In genomic region chr20:35741892-35742740, GRCh38 we compare ENCODE assay signal across 1 cellular context.
TF ChIP-seq lines count a peak whose summit lies in the region.

Gene RBM39, minus strand, starts transcription at chr20:35742260. Its CDS starts 1,386 bp downstream, at chr20:35740874.

TF ChIP-seq in WTC11, 78 proteins besides CTCF, POLR2A, EP300 and RAD21 (continued from another document):
- no peak for TF ChIP-seq ZBTB43 (CRISPR knock-in tag; IDR thresholded peaks at IDR 0.05)
- TF ChIP-seq ZNF396 (CRISPR knock-in tag; IDR thresholded peaks at IDR 0.05; ENCODE audit: borderline replicate concordance): no peak
- peak; percentile 73; the same call in 1 of the 2 replicates for TF ChIP-seq ETV6 (CRISPR knock-in tag; IDR thresholded peaks at IDR 0.05)
- no peak for TF ChIP-seq MXD4 (CRISPR knock-in tag; IDR thresholded peaks at IDR 0.05; ENCODE audit: borderline replicate concordance)
- 0 out of 2 replicates have a peak, but pooled peaks have one; percentile 36 for TF ChIP-seq ZMAT4 (CRISPR knock-in tag; IDR thresholded peaks at IDR 0.05)
- TF ChIP-seq JAZF1 (CRISPR knock-in tag; IDR thresholded peaks at IDR 0.05): no peak
- TF ChIP-seq ZNF232 (CRISPR knock-in tag; IDR thresholded peaks at IDR 0.05): peak; percentile 63; the same call in 1 of the 2 replicates
- no peak for TF ChIP-seq ZNF425 (CRISPR knock-in tag; conservative IDR thresholded peaks at IDR 0.05)
- no peak for TF ChIP-seq ZNF532 (CRISPR knock-in tag; IDR thresholded peaks at IDR 0.05; ENCODE audit: borderline replicate concordance)
- TF ChIP-seq RORB (CRISPR knock-in tag; IDR thresholded peaks at IDR 0.05): no peak
- peak; percentile 83 for TF ChIP-seq SP1 (CRISPR knock-in tag; conservative IDR thresholded peaks at IDR 0.05)
- peak; percentile 26; the same call in 1 of the 2 replicates for TF ChIP-seq NFE2L1 (CRISPR knock-in tag; IDR thresholded peaks at IDR 0.05)
- TF ChIP-seq EMX1 (CRISPR knock-in tag; IDR thresholded peaks at IDR 0.05): 0 out of 2 replicates have a peak, but pooled peaks have one; percentile 11
- no peak for TF ChIP-seq KAT7 (CRISPR knock-in tag; IDR thresholded peaks at IDR 0.05; ENCODE audit: borderline replicate concordance)
- peak; percentile 3; the same call in 1 of the 2 replicates for TF ChIP-seq ARID4B (CRISPR knock-in tag; IDR thresholded peaks at IDR 0.05; ENCODE audit: borderline replicate concordance)
- peak; percentile 75 for TF ChIP-seq FOXK1 (CRISPR knock-in tag; IDR thresholded peaks at IDR 0.05)
- TF ChIP-seq TEAD4 (CRISPR knock-in tag; IDR thresholded peaks at IDR 0.05): no peak
- no peak for TF ChIP-seq ZNF138 (CRISPR knock-in tag; conservative IDR thresholded peaks at IDR 0.05)
- peak; percentile 60; the same call in 1 of the 2 replicates for TF ChIP-seq MYBL2 (CRISPR knock-in tag; IDR thresholded peaks at IDR 0.05)
- no peak for TF ChIP-seq GTF2I (CRISPR knock-in tag; conservative IDR thresholded peaks at IDR 0.05)
- TF ChIP-seq GABPB1 (CRISPR knock-in tag; IDR thresholded peaks at IDR 0.05): peak; percentile 99
- TF ChIP-seq IRF1 (CRISPR knock-in tag; IDR thresholded peaks at IDR 0.05): 0 out of 2 replicates have a peak, but pooled peaks have one; percentile 29
- no peak for TF ChIP-seq ATF1 (CRISPR knock-in tag; IDR thresholded peaks at IDR 0.05)
- 0 out of 2 replicates have a peak, but pooled peaks have one; percentile 16 for TF ChIP-seq TEAD1 (CRISPR knock-in tag; IDR thresholded peaks at IDR 0.05)
- TF ChIP-seq SMAD4 (CRISPR knock-in tag; IDR thresholded peaks at IDR 0.05): peak; percentile 73; the same call in 1 of the 2 replicates
- TF ChIP-seq NFYB (CRISPR knock-in tag; conservative IDR thresholded peaks at IDR 0.05; ENCODE audit: low read depth): peak; percentile 91
- no peak for TF ChIP-seq ELF4 (CRISPR knock-in tag; IDR thresholded peaks at IDR 0.05; ENCODE audit: low read depth)
